Comparison of ENCODE assay signal across 11 cellular contexts in the genomic region with DNA sequence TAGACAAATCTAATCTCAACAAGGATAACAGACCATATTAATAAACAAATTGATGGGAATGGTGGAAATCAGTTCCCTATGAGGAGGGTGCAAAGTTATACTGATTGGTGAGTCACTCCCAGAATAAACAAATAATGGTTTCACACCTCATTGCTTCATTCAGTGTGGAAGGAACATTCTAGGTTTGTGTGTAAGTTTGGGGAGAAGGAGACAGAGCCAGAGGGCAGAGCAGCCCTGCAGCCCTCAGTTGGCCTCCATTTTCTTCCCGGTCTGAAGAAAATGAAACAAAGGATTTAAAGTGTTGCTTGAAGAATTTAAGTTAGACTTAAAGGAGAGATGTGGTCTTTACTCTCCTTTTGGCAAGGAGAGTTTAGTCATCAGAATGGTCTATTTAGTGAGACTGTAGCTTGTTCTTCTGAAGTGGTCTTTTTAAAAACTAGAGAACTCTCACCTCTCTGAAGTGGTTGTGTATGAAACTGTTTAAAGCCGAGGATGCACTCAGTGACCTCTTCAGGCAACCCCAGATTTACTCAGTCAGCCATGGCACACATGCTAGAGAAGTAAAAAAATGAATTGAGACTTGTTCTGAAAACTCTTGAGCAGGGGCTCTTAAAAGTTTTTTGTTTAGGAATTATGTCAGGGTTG. TPM values are rescaled to one million over a fixed set of nuclear protein-coding genes. Genes with fewer than 3 reads are reported as not detected.
A peak's percentile ranks its signal among the peaks of the same experiment; 100 is the strongest.
DNase-seq lines count a peak whose midpoint lies in the region; ATAC-seq and TF ChIP-seq lines count a peak whose summit lies in the region.
"Had no signal": no experiment of that assay in that cellular context is flagged by ENCODE, and none has a peak within 500 bp of the region (broad histone marks: within the 10 kb centered on the region; RNA-seq: fewer than 3 reads in every experiment).

No MANE protein-coding gene starts in this region.

- no TSS peak for BruUV-seq in Calu3 (replicated peaks; lab: Mats Ljungman, UMichigan)

- no peak for TF ChIP-seq CTCF in lower lobe of right lung (IDR thresholded peaks at IDR 0.05)
- TF ChIP-seq CTCF in body of pancreas (IDR thresholded peaks at IDR 0.05): no peak
- TF ChIP-seq CTCF in Calu3 (IDR thresholded peaks at IDR 0.05; ENCODE audit: unreplicated experiment): no peak

- H3K4me1 Mint-ChIP-seq in Calu3 (ENCODE audit: low read depth, unreplicated experiment): no peaks in the 10 kb centered on the region

- H3K27me3 Mint-ChIP-seq in Calu3 (ENCODE audit: unreplicated experiment): peaks cover 47% of the 10 kb centered on the region
- H3K27me3 Mint-ChIP-seq: stimulated activated naive CD8-positive, alpha-beta T cell treated with anti-CD3 and anti-CD28 coated beads, Interleukin-15, Interleukin-2, amounts not matched to agents 100 ng/mL and 50 ng/mL, for 24 hours had no signal

- H3K4me3 Mint-ChIP-seq in Calu3 (ENCODE audit: low read depth, unreplicated experiment): no peak overlapping the region
- H3K4me3 Mint-ChIP-seq: stimulated activated naive CD8-positive, alpha-beta T cell treated with anti-CD3 and anti-CD28 coated beads, Interleukin-15, Interleukin-2, amounts not matched to agents 100 ng/mL and 50 ng/mL, for 24 hours had no signal

- no peaks in the 10 kb centered on the region for H3K9me3 ChIP-seq in lower lobe of right lung
- H3K9me3 ChIP-seq in body of pancreas: no peaks in the 10 kb centered on the region

- CTCF ChIA-PET in Calu3 (lab: Charles Lee): no interaction called here

- TF ChIP-seq POLR2A in body of pancreas (IDR thresholded peaks at IDR 0.05): no peak

- peaks cover 9% of the 10 kb centered on the region for H3K36me3 ChIP-seq in lower lobe of right lung
- no peaks in the 10 kb centered on the region for H3K36me3 ChIP-seq in body of pancreas (replicated peaks in 1 of 2; ENCODE audit: insufficient read depth in 1 of 2, low read depth in 2 of 2)

- no peaks in the 10 kb centered on the region for H3K9me3 Mint-ChIP-seq in Calu3 (ENCODE audit: low read depth, unreplicated experiment)
- H3K9me3 Mint-ChIP-seq: stimulated activated naive CD8-positive, alpha-beta T cell treated with anti-CD3 and anti-CD28 coated beads, Interleukin-15, Interleukin-2, amounts not matched to agents 100 ng/mL and 50 ng/mL, for 24 hours had no signal

- H3K27me3 ChIP-seq in lower lobe of right lung (ENCODE audit: low read depth) (no peaks in the 10 kb centered on the region), body of pancreas (no peaks in the 10 kb centered on the region)

- H3K27ac Mint-ChIP-seq in Calu3 (ENCODE audit: unreplicated experiment): no peak overlapping the region
- H3K27ac Mint-ChIP-seq: stimulated activated naive CD8-positive, alpha-beta T cell treated with anti-CD3 and anti-CD28 coated beads, Interleukin-15, Interleukin-2, amounts not matched to agents 100 ng/mL and 50 ng/mL, for 24 hours had no signal

- intact Hi-C loops in lower lobe of right lung (cut with DNase I) (no loop called here), body of pancreas (cut with DNase I) (no loop called here), Calu3 (cut with micrococcal nuclease; ENCODE audit: unreplicated experiment) (no loop called here)

- H3K36me3 Mint-ChIP-seq in Calu3 (ENCODE audit: insufficient read depth, unreplicated experiment): no peaks in the 10 kb centered on the region

- ATAC-seq in GM18498 (IDR thresholded peaks at IDR 0.05; ENCODE audit: unreplicated experiment): peak; percentile 67
- peak; percentile 65 for ATAC-seq in GM21528 (IDR thresholded peaks at IDR 0.05; ENCODE audit: low FRiP score, unreplicated experiment)
- peak; percentile 50 for ATAC-seq in HG03558 (IDR thresholded peaks at IDR 0.05; ENCODE audit: extremely low read depth, unreplicated experiment)
- ATAC-seq in lower lobe of right lung: peak; percentile 38 to 39
- ATAC-seq in body of pancreas: no peak
- ATAC-seq: HCT116 had no signal

- DNase-seq in lower lobe of right lung (no peak), body of pancreas (no peak), NCI-H524 treated with DMSO at 0.1 percent for 48 hours (lab: John Stamatoyannopoulos, UW) (no peak), Calu3 (no peak), EL (no peak)
- DNase-seq: occipital lobe had no signal

- H3K4me3 ChIP-seq in lower lobe of right lung (no peak overlapping the region), body of pancreas (no peak overlapping the region)

- H3K4me1 ChIP-seq in lower lobe of right lung (peaks cover 45% of the 10 kb centered on the region), body of pancreas (no peaks in the 10 kb centered on the region)

- 38 to 51% methylated on average over 2 of the region's 2 CpGs for WGBS in body of pancreas, 2 donors

- H3K27ac ChIP-seq in lower lobe of right lung: no peak overlapping the region
- no peak overlapping the region for H3K27ac ChIP-seq in body of pancreas

RNA-seq across cellular contexts. Expression of gene IKZF1, which starts 27.2 kb away (rescaled TPM):
- 61.9 TPM for total RNA-seq in lower lobe of right lung
- total RNA-seq in body of pancreas: 10 to 100 TPM in 1 of 2 donors, 1 to 10 TPM in 1; 3.9 to 16.5 TPM
- total RNA-seq in Calu3 (2022): 0.24 and 0.28 TPM in 2 replicates
